ENCODE assay signal across 23 cellular contexts in the genomic region with DNA sequence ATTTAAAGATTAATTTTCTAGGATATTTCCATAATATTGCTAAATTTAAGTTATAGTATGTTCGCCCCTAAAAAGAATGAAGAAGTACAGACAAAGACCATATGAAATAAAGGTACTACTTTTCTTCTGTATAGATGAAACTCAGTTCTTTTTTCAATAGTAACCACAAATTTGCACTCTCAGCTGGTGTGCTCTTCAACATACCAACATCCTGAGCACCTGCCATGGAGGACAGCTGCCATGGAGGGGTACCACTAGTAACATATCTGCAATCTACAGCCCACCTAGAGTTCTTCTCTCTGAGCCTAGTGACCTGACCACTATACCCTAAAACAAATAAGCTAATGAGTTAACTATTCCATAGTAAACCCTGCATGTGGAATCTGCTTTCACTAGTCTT. TPM values are rescaled to one million over a fixed set of nuclear protein-coding genes. Genes with fewer than 3 reads are reported as not detected.
DNase-seq lines count a peak whose midpoint lies in the region; ATAC-seq, FAIRE-seq and TF ChIP-seq lines count a peak whose summit lies in the region.
"Had no signal": no experiment of that assay in that cellular context is flagged by ENCODE, and none has a peak within 500 bp of the region (broad histone marks: within the 10 kb centered on the region; RNA-seq: fewer than 3 reads in every experiment).

No MANE protein-coding gene starts in this region.

- CTCF ChIA-PET in activated CD4-positive, alpha-beta memory T cell treated with anti-CD3 and anti-CD28 coated beads, Interleukin-2, amount 10 ng/mL, durations not matched to agents 7 days and 5 days (lab: Charles Lee): no interaction called here

- H3K4me3 ChIP-seq in thyroid gland (replicated peaks in 1 of 3): no peak overlapping the region
- H3K4me3 ChIP-seq in kidney (ENCODE audit: low read length in 2 of 2): no peak overlapping the region
- H3K4me3 ChIP-seq: esophagus squamous epithelium, prostate gland had no signal

- FAIRE-seq in kidney (lab: Jason Lieb, UNC): no peak

- H3K36me3 ChIP-seq in thyroid gland: peaks cover 9 to 22% of the 10 kb centered on the region in 2 donors
- H3K36me3 ChIP-seq in kidney (ENCODE audit: control insufficient read depth in 1 of 2, insufficient read depth in 2 of 2, low read length in 2 of 2): peaks cover 3 to 25% of the 10 kb centered on the region in 2 donors
- H3K36me3 ChIP-seq: prostate gland had no signal

- H3K27me3 Mint-ChIP-seq in activated CD4-positive, alpha-beta memory T cell treated with anti-CD3 and anti-CD28 coated beads, Interleukin-2, amount 10 ng/mL, durations not matched to agents 7 days and 5 days: no peaks in the 10 kb centered on the region
- H3K27me3 Mint-ChIP-seq: activated CD4-positive, alpha-beta T cell treated with anti-CD3 and anti-CD28 coated beads for 36 hours; CD4-positive, CD25-positive, alpha-beta regulatory T cell had no signal

- no peaks in the 10 kb centered on the region for H3K4me1 Mint-ChIP-seq in activated CD4-positive, alpha-beta memory T cell treated with anti-CD3 and anti-CD28 coated beads, Interleukin-2, amount 10 ng/mL, durations not matched to agents 7 days and 5 days
- H3K4me1 Mint-ChIP-seq: activated CD4-positive, alpha-beta T cell treated with anti-CD3 and anti-CD28 coated beads for 36 hours; H9 had no signal

- POLR2A ChIA-PET in activated CD4-positive, alpha-beta memory T cell treated with anti-CD3 and anti-CD28 coated beads, Interleukin-2, amount 10 ng/mL, durations not matched to agents 7 days and 5 days (lab: Charles Lee): no interaction called here

- H3K9me3 Mint-ChIP-seq in activated CD4-positive, alpha-beta memory T cell treated with anti-CD3 and anti-CD28 coated beads, Interleukin-2, amount 10 ng/mL, durations not matched to agents 7 days and 5 days: no peaks in the 10 kb centered on the region
- H3K9me3 Mint-ChIP-seq: CD4-positive, CD25-positive, alpha-beta regulatory T cell; H9; natural killer cell had no signal

- ATAC-seq in GM18498 (IDR thresholded peaks at IDR 0.05; ENCODE audit: unreplicated experiment) (peak; percentile 83), GM19468 (IDR thresholded peaks at IDR 0.05; ENCODE audit: extremely low read depth, unreplicated experiment) (peak; percentile 67), HG02763 (IDR thresholded peaks at IDR 0.05; ENCODE audit: unreplicated experiment) (peak; percentile 80), HG03442 (IDR thresholded peaks at IDR 0.05; ENCODE audit: unreplicated experiment) (peak; percentile 58)
- ATAC-seq: activated CD4-positive, alpha-beta T cell treated with anti-CD3 and anti-CD28 coated beads for 36 hours; natural killer cell; Right ventricle myocardium inferior; stimulated activated naive CD8-positive, alpha-beta T cell treated with anti-CD3 and anti-CD28 coated beads, Interleukin-15, Interleukin-2, amounts not matched to agents 100 U/mL and 50 U/mL, for 24 hours had no signal

- H3K9me3 ChIP-seq in thyroid gland: no peaks in the 10 kb centered on the region
- H3K9me3 ChIP-seq in kidney (ENCODE audit: control insufficient read depth in 1 of 2, low read length in 2 of 2): no peaks in the 10 kb centered on the region
- H3K9me3 ChIP-seq: esophagus squamous epithelium, prostate gland had no signal

- H3K27ac ChIP-seq in thyroid gland: no peak overlapping the region
- no peak overlapping the region for H3K27ac ChIP-seq in kidney (ENCODE audit: low read depth in 2 of 2, low read length in 2 of 2)
- H3K27ac ChIP-seq: esophagus squamous epithelium, prostate gland had no signal

- no peak for DNase-seq in MV-4-11 (lab: John Stamatoyannopoulos, UW)
- no peak for DNase-seq in activated CD4-positive, alpha-beta memory T cell treated with anti-CD3 and anti-CD28 coated beads, Interleukin-2, amount 10 ng/mL, durations not matched to agents 7 days and 5 days
- DNase-seq in thyroid gland: no peak
- DNase-seq in kidney: no peak
- DNase-seq: activated CD4-positive, alpha-beta T cell treated with anti-CD3 and anti-CD28 coated beads for 36 hours; activated CD8-positive, alpha-beta memory T cell treated with anti-CD3 and anti-CD28 coated beads, Interleukin-2, amount 50 U/mL, for 4 hours; activated naive CD4-positive, alpha-beta T cell treated with anti-CD3 and anti-CD28 coated beads, Interleukin-2, amount 50 U/mL, for 16 hours; CD4-positive, CD25-positive, alpha-beta regulatory T cell; DMS79 treated with DMSO at 0.1 percent for 48 hours; esophagus squamous epithelium; H9; head of caudate nucleus; IMR-90; natural killer cell; NCI-H1092 treated with DMSO at 0.1 percent for 48 hours; NCI-H2171; stimulated activated naive CD8-positive, alpha-beta T cell treated with anti-CD3 and anti-CD28 coated beads, Interleukin-15, Interleukin-2, amounts not matched to agents 100 U/mL and 50 U/mL, for 24 hours had no signal

- no peak overlapping the region for H3K4me3 Mint-ChIP-seq in activated CD4-positive, alpha-beta memory T cell treated with anti-CD3 and anti-CD28 coated beads, Interleukin-2, amount 10 ng/mL, durations not matched to agents 7 days and 5 days
- H3K4me3 Mint-ChIP-seq: activated CD4-positive, alpha-beta T cell treated with anti-CD3 and anti-CD28 coated beads for 36 hours; CD4-positive, CD25-positive, alpha-beta regulatory T cell; H9; natural killer cell had no signal

- no peaks in the 10 kb centered on the region for H3K27me3 ChIP-seq in thyroid gland
- H3K27me3 ChIP-seq: esophagus squamous epithelium had no signal

- H3K4me1 ChIP-seq in thyroid gland (no peaks in the 10 kb centered on the region), kidney (ENCODE audit: control insufficient read depth in 1 of 2, insufficient read depth in 1 of 2, low read depth in 1 of 2, low read length in 2 of 2) (no peaks in the 10 kb centered on the region)
- H3K4me1 ChIP-seq: esophagus squamous epithelium, prostate gland had no signal

- peaks cover 22% of the 10 kb centered on the region for H3K36me3 Mint-ChIP-seq in activated CD4-positive, alpha-beta memory T cell treated with anti-CD3 and anti-CD28 coated beads, Interleukin-2, amount 10 ng/mL, durations not matched to agents 7 days and 5 days (ENCODE audit: low read depth)

- no peak for TF ChIP-seq POLR2A in thyroid gland (IDR thresholded peaks at IDR 0.05)

- TF ChIP-seq CTCF in thyroid gland (IDR thresholded peaks at IDR 0.05) (no peak), kidney (IDR thresholded peaks at IDR 0.05; ENCODE audit: borderline replicate concordance, extremely low read depth, insufficient read depth) (no peak)

- 95 to 97% methylated on average over 1 of the region's 1 CpG for WGBS in thyroid gland, 2 donors

- no peak overlapping the region for H3K27ac Mint-ChIP-seq in activated CD4-positive, alpha-beta memory T cell treated with anti-CD3 and anti-CD28 coated beads, Interleukin-2, amount 10 ng/mL, durations not matched to agents 7 days and 5 days
- H3K27ac Mint-ChIP-seq: activated CD4-positive, alpha-beta T cell treated with anti-CD3 and anti-CD28 coated beads for 36 hours; H9; natural killer cell had no signal

- no peak overlapping the region for H3K9ac ChIP-seq in kidney (ENCODE audit: low read length in 2 of 2)

- intact Hi-C loops in thyroid gland (cut with DNase I) (loop anchor here (5.0 kb wide), 1 partner anchor 92 kb away; no protein-coding TSS in a partner anchor), kidney (cut with DNase I) (no loop called here)

RNA-seq across cellular contexts. Expression of gene ERCC3, which starts 36.8 kb away (rescaled TPM):
- total RNA-seq in activated CD4-positive, alpha-beta memory T cell treated with anti-CD3 and anti-CD28 coated beads, Interleukin-2, amount 10 ng/mL, durations not matched to agents 7 days and 5 days: 10 to 100 TPM; 50.0 to 51.9 TPM
- total RNA-seq in thyroid gland (10 to 100 TPM; 24.7 to 55.9 (median 36.3) TPM), kidney (37.1 TPM)
- 23.5 TPM for polyA plus RNA-seq in kidney (ENCODE audit: insufficient read depth, low read depth, low replicate concordance)

RNA-seq across cellular contexts. Expression of gene MAP3K2, which starts 57.0 kb away (rescaled TPM):
- 10 to 100 TPM; 56.2 to 59.6 TPM for total RNA-seq in activated CD4-positive, alpha-beta memory T cell treated with anti-CD3 and anti-CD28 coated beads, Interleukin-2, amount 10 ng/mL, durations not matched to agents 7 days and 5 days
- total RNA-seq in thyroid gland (100 to 1,000 TPM in 1 of 4 donors, 10 to 100 TPM in 3; 84.8 to 118 (median 92.8) TPM), kidney (65.3 TPM)
- polyA plus RNA-seq in kidney (ENCODE audit: insufficient read depth, low read depth, low replicate concordance): 4.9 TPM
